17 cellular contexts compared by ENCODE assay signal in genomic region chr12:103905730-103906349, GRCh38. TPM values are rescaled to one million over a fixed set of nuclear protein-coding genes. Genes with fewer than 3 reads are reported as not detected.
DNase-seq lines count a peak whose midpoint lies in the region; ATAC-seq, FAIRE-seq and TF ChIP-seq lines count a peak whose summit lies in the region.
"Had no signal": no experiment of that assay in that cellular context is flagged by ENCODE, and none has a peak within 500 bp of the region (broad histone marks: within the 10 kb centered on the region; RNA-seq: fewer than 3 reads in every experiment).

No MANE protein-coding gene starts in this region.

- peaks cover 5% of the 10 kb centered on the region for H3K9me3 Mint-ChIP-seq in activated CD4-positive, alpha-beta T cell treated with anti-CD3 and anti-CD28 coated beads, Interleukin-2, amount 10 ng/mL, durations not matched to agents 24 days and 14 days
- no peaks in the 10 kb centered on the region for H3K9me3 Mint-ChIP-seq in activated T-helper 17 cell treated with anti-CD3 and anti-CD28 coated beads, Interleukin-2, amount 50 U/mL, for 72 hours
- H3K9me3 Mint-ChIP-seq: neural crest cell had no signal

- H3K4me1 Mint-ChIP-seq in activated CD4-positive, alpha-beta T cell treated with anti-CD3 and anti-CD28 coated beads, Interleukin-2, amount 10 ng/mL, durations not matched to agents 24 days and 14 days, result peaks cover 14% of the 10 kb centered on the region
- peaks cover 36% of the 10 kb centered on the region for H3K4me1 Mint-ChIP-seq in activated T-helper 17 cell treated with anti-CD3 and anti-CD28 coated beads, Interleukin-2, amount 50 U/mL, for 72 hours
- H3K4me1 Mint-ChIP-seq: neural crest cell had no signal

- no peaks in the 10 kb centered on the region for H3K9me3 ChIP-seq in keratinocyte (ENCODE audit: control insufficient read depth, low read depth, low read length)
- H3K9me3 ChIP-seq: heart right ventricle, SJCRH30 had no signal

- peak overlapping the region; percentile 54 for H3K27ac ChIP-seq in keratinocyte (ENCODE audit: control insufficient read depth, insufficient read depth, low read length)
- H3K27ac ChIP-seq: heart right ventricle, SJCRH30 had no signal

- peaks cover 29% of the 10 kb centered on the region for H3K4me1 ChIP-seq in keratinocyte (ENCODE audit: control insufficient read depth, extremely low read depth, insufficient read depth, low read length)
- H3K4me1 ChIP-seq: heart right ventricle had no signal

- TF ChIP-seq CTCF in GM13976 (IDR thresholded peaks at IDR 0.05; ENCODE audit: borderline replicate concordance, control extremely low read depth, extremely low read depth, insufficient read depth, missing control alignments) (no peak), keratinocyte (optimal IDR thresholded peaks at IDR 0.05 in 1 of 3, IDR thresholded peaks at IDR 0.05 in 1 of 3, conservative IDR thresholded peaks at IDR 0.05 in 1 of 3; ENCODE audit: extremely low read depth in 1 of 3, insufficient read depth in 2 of 3, low read length in 3 of 3) (no peak)

- no peak for DNase-seq in activated CD4-positive, alpha-beta T cell treated with anti-CD3 and anti-CD28 coated beads, Interleukin-2, amount 10 ng/mL, durations not matched to agents 24 days and 14 days
- no peak for DNase-seq in activated CD4-positive, alpha-beta T cell treated with anti-CD3 and anti-CD28 coated beads, Interleukin-2, amount 50 U/mL, for 1 hour
- DNase-seq in GM13976 (ENCODE audit: low spot score) (peak; percentile 36), keratinocyte (ENCODE audit: low read depth, low spot score) (peak; percentile 53), NCI-H82 treated with DMSO at 0.1 percent for 48 hours (lab: John Stamatoyannopoulos, UW; ENCODE audit: unreplicated experiment) (no peak), NCI-H2196 treated with DMSO at 0.1 percent for 48 hours (lab: John Stamatoyannopoulos, UW; ENCODE audit: unreplicated experiment) (no peak)
- DNase-seq: activated CD4-positive, alpha-beta T cell treated with anti-CD3 and anti-CD28 coated beads, Interleukin-2, amount 50 U/mL, for 4 hours; heart right ventricle; KG1; mesendoderm; NCI-H1105 treated with DMSO at 0.1 percent for 48 hours; NCI-H2227 treated with DMSO at 0.1 percent for 48 hours; SJCRH30 had no signal

- H3K4me2 ChIP-seq in keratinocyte (ENCODE audit: control insufficient read depth, extremely low read depth, insufficient read depth, low read depth, low read length), result peak overlapping the region; percentile 51

- H4K20me1 ChIP-seq in keratinocyte (ENCODE audit: control insufficient read depth, extremely low read depth, insufficient read depth, low read length), result no peaks in the 10 kb centered on the region

- no peaks in the 10 kb centered on the region for H3K9me1 ChIP-seq in keratinocyte (ENCODE audit: control insufficient read depth, extremely low read depth, insufficient read depth, low read length)

- no peaks in the 10 kb centered on the region for H3K36me3 ChIP-seq in keratinocyte (ENCODE audit: control insufficient read depth in 2 of 2, extremely low read depth in 1 of 2, insufficient read depth in 2 of 2, low read length in 2 of 2)
- H3K36me3 ChIP-seq: heart right ventricle, SJCRH30 had no signal

- in situ Hi-C loops in GM13976 (cut with MboI; ENCODE audit: low sequenced_read_pairs, unreplicated experiment), result no loop called here

- peak; percentile 74 for FAIRE-seq in keratinocyte (lab: Jason Lieb, UNC)
- FAIRE-seq: islet of Langerhans had no signal

- H3K27me3 Mint-ChIP-seq in activated CD4-positive, alpha-beta T cell treated with anti-CD3 and anti-CD28 coated beads, Interleukin-2, amount 10 ng/mL, durations not matched to agents 24 days and 14 days, result peaks cover 5% of the 10 kb centered on the region
- H3K27me3 Mint-ChIP-seq in activated T-helper 17 cell treated with anti-CD3 and anti-CD28 coated beads, Interleukin-2, amount 50 U/mL, for 72 hours, result no peaks in the 10 kb centered on the region

- no peaks in the 10 kb centered on the region for H3K27me3 ChIP-seq in keratinocyte (ENCODE audit: control insufficient read depth, extremely low read depth, insufficient read depth, low read length)
- H3K27me3 ChIP-seq: heart right ventricle, SJCRH30 had no signal

- H3K4me3 Mint-ChIP-seq in activated CD4-positive, alpha-beta T cell treated with anti-CD3 and anti-CD28 coated beads, Interleukin-2, amount 10 ng/mL, durations not matched to agents 24 days and 14 days, result no peak overlapping the region
- peak overlapping the region; percentile 51 for H3K4me3 Mint-ChIP-seq in activated T-helper 17 cell treated with anti-CD3 and anti-CD28 coated beads, Interleukin-2, amount 50 U/mL, for 72 hours
- H3K4me3 Mint-ChIP-seq: neural crest cell had no signal

- peak; percentile 80 for ATAC-seq in activated T-helper 17 cell treated with anti-CD3 and anti-CD28 coated beads, Interleukin-2, amount 50 U/mL, for 72 hours (replicated peaks)
- no peak for ATAC-seq in GM21786 (IDR thresholded peaks at IDR 0.05; ENCODE audit: unreplicated experiment)
- ATAC-seq: heart right ventricle had no signal

- peak overlapping the region; percentile 95 for H2AFZ ChIP-seq in keratinocyte (ENCODE audit: control insufficient read depth, low read length)

- peak overlapping the region; percentile 69 for H3K27ac Mint-ChIP-seq in activated CD4-positive, alpha-beta T cell treated with anti-CD3 and anti-CD28 coated beads, Interleukin-2, amount 10 ng/mL, durations not matched to agents 24 days and 14 days
- H3K27ac Mint-ChIP-seq in activated T-helper 17 cell treated with anti-CD3 and anti-CD28 coated beads, Interleukin-2, amount 50 U/mL, for 72 hours, result peak overlapping the region; percentile 91

- no peaks in the 10 kb centered on the region for H3K36me3 Mint-ChIP-seq in activated CD4-positive, alpha-beta T cell treated with anti-CD3 and anti-CD28 coated beads, Interleukin-2, amount 10 ng/mL, durations not matched to agents 24 days and 14 days (ENCODE audit: low read depth)
- no peaks in the 10 kb centered on the region for H3K36me3 Mint-ChIP-seq in activated T-helper 17 cell treated with anti-CD3 and anti-CD28 coated beads, Interleukin-2, amount 50 U/mL, for 72 hours (ENCODE audit: low read depth)

- intact Hi-C loops in activated CD4-positive, alpha-beta T cell treated with anti-CD3 and anti-CD28 coated beads, Interleukin-2, amount 10 ng/mL, durations not matched to agents 24 days and 14 days (cut with micrococcal nuclease), result loop anchor here (2.0 kb wide), 1 partner anchor 19 kb away; no protein-coding TSS in a partner anchor

- H3K4me3 ChIP-seq in keratinocyte (ENCODE audit: control insufficient read depth in 2 of 3, extremely low read depth in 1 of 3, insufficient read depth in 2 of 3, low read depth in 1 of 3, low read length in 3 of 3), result no peak overlapping the region
- H3K4me3 ChIP-seq: heart right ventricle, SJCRH30 had no signal

- H3K79me2 ChIP-seq in keratinocyte (ENCODE audit: control insufficient read depth, insufficient read depth, low read length), result no peaks in the 10 kb centered on the region

- dilution Hi-C loops in keratinocyte (cut with MboI; ENCODE audit: extremely low pct_ligation_motif_present, low sequenced_read_pairs), result no loop called here

- peak overlapping the region; percentile 33 for H3K9ac ChIP-seq in keratinocyte (ENCODE audit: control insufficient read depth, extremely low read depth, insufficient read depth, low read length)

RNA-seq across cellular contexts. Expression of gene HSP90B1, which starts 24.4 kb away (rescaled TPM):
- 449 and 457 TPM in 2 replicates for total RNA-seq in activated CD4-positive, alpha-beta T cell treated with anti-CD3 and anti-CD28 coated beads, Interleukin-2, amount 10 ng/mL, durations not matched to agents 24 days and 14 days
- 100 to 1,000 TPM; 324 to 453 TPM for total RNA-seq in activated T-helper 17 cell treated with anti-CD3 and anti-CD28 coated beads, Interleukin-2, amount 50 U/mL, for 72 hours
- 447 to 954 TPM (median 865 TPM) in 3 replicates for polyA plus RNA-seq in keratinocyte
- 3,505 TPM for polyA plus RNA-seq in keratinocyte (2011; ENCODE audit: low read depth)
- 228 and 323 TPM in 2 replicates for polyA plus RNA-seq in keratinocyte (2011; cell fraction: cytosol; rRNA removed)
- 1,027 and 1,573 TPM in 2 replicates for polyA plus RNA-seq in keratinocyte (2011; cell fraction: nucleus; rRNA removed)
- 425 and 912 TPM in 2 replicates for polyA plus RNA-seq in keratinocyte (2012; ENCODE audit: low replicate concordance)
- 104 to 371 TPM (median 154 TPM) in 3 replicates for polyA minus RNA-seq in keratinocyte
- polyA minus RNA-seq in keratinocyte (2011; cell fraction: cytosol; rRNA and poly(A)+ RNA removed), result 166 TPM
- 332 and 608 TPM in 2 replicates for polyA minus RNA-seq in keratinocyte (2011; cell fraction: nucleus; rRNA and poly(A)+ RNA removed)

RNA-seq across cellular contexts. Expression of gene TDG, which starts 59.8 kb away (rescaled TPM):
- 74.5 and 76.4 TPM in 2 replicates for total RNA-seq in activated CD4-positive, alpha-beta T cell treated with anti-CD3 and anti-CD28 coated beads, Interleukin-2, amount 10 ng/mL, durations not matched to agents 24 days and 14 days
- total RNA-seq in activated T-helper 17 cell treated with anti-CD3 and anti-CD28 coated beads, Interleukin-2, amount 50 U/mL, for 72 hours, result 10 to 100 TPM; 35.9 to 38.2 TPM
- 20.8 to 35.6 TPM (median 27.1 TPM) in 3 replicates for polyA plus RNA-seq in keratinocyte
- polyA plus RNA-seq in keratinocyte (2011; ENCODE audit: low read depth), result 26.1 TPM
- polyA plus RNA-seq in keratinocyte (2011; cell fraction: cytosol; rRNA removed), result 12.7 and 24.8 TPM in 2 replicates
- polyA plus RNA-seq in keratinocyte (2011; cell fraction: nucleus; rRNA removed), result 28.9 and 42.6 TPM in 2 replicates
- polyA plus RNA-seq in keratinocyte (2012; ENCODE audit: low replicate concordance), result 21.0 and 31.1 TPM in 2 replicates
- 3.3 to 26.9 TPM (median 17.3 TPM) in 3 replicates for polyA minus RNA-seq in keratinocyte
- polyA minus RNA-seq in keratinocyte (2011; cell fraction: cytosol; rRNA and poly(A)+ RNA removed), result 11.7 TPM
- polyA minus RNA-seq in keratinocyte (2011; cell fraction: nucleus; rRNA and poly(A)+ RNA removed), result 19.2 and 30.3 TPM in 2 replicates

Comparison
In these comparisons a context has a peak if more than half of its experiments do, and no peak if none do; other contexts are left out.
1. DNase-seq: peak in GM13976 (single experiment) and keratinocyte (single experiment); none in activated CD4-positive, alpha-beta T cell treated with anti-CD3 and anti-CD28 coated beads, Interleukin-2, amount 10 ng/mL, durations not matched to agents 24 days and 14 days (single experiment), activated CD4-positive, alpha-beta T cell treated with anti-CD3 and anti-CD28 coated beads, Interleukin-2, amount 50 U/mL, for 1 hour (single experiment), NCI-H82 treated with DMSO at 0.1 percent for 48 hours (single experiment) and NCI-H2196 treated with DMSO at 0.1 percent for 48 hours (single experiment).